18 cellular contexts compared by ENCODE assay signal in genomic region chr10:78752251-78752650, GRCh38.
"Had no signal": no experiment of that assay in that cellular context is flagged by ENCODE, and none has a peak within 500 bp of the region (broad histone marks: within the 10 kb centered on the region; RNA-seq: fewer than 3 reads in every experiment).

No MANE protein-coding gene starts in this region.

- ATAC-seq: foreskin keratinocyte; left colon; left ventricle myocardium superior; sciatic nerve; stimulated activated naive B cell treated with anti-CD40 and anti-IgM and Interleukin-4, amounts not matched to agents 10 μg/mL and 1 μg/mL and 100 μg/mL, for 72 hours; stimulated activated naive CD8-positive, alpha-beta T cell treated with anti-CD3 and anti-CD28 coated beads, Interleukin-15, amount 100 ng/mL, for 72 hours had no signal

- H3K27ac ChIP-seq: esophagus squamous epithelium, foreskin keratinocyte, neutrophil, thoracic aorta, transverse colon had no signal

- H3K36me3 ChIP-seq: esophagus squamous epithelium, neutrophil, thoracic aorta, transverse colon had no signal

- DNase-seq: effector memory CD4-positive, alpha-beta T cell; esophagus squamous epithelium; foreskin keratinocyte; kidney; left colon; left ventricle myocardium superior; naive B cell; nephron progenitor cell; stimulated activated CD4-positive, alpha-beta T cell treated with anti-CD3 and anti-CD28 coated beads, Interleukin-2, amount 100 ng/mL, for 24 hours; stimulated activated CD4-positive, alpha-beta T cell treated with anti-CD3 and anti-CD28 coated beads, Interleukin-4, amount 100 ng/mL, for 4 hours; stimulated activated naive B cell treated with anti-CD40 and anti-IgM and Interleukin-4, amounts not matched to agents 10 μg/mL and 1 μg/mL and 100 μg/mL, for 72 hours; stimulated activated naive CD8-positive, alpha-beta T cell treated with anti-CD3 and anti-CD28 coated beads, Interleukin-15, amount 100 ng/mL, for 72 hours; substantia nigra; transverse colon had no signal

- H3K4me3 ChIP-seq: esophagus squamous epithelium, lung, thoracic aorta, transverse colon had no signal

- H3K4me1 ChIP-seq: foreskin keratinocyte had no signal

- H3K9me3 ChIP-seq: esophagus squamous epithelium, neutrophil, thoracic aorta, transverse colon had no signal
